Comparison of ENCODE assay signal across 13 cellular contexts in the genomic region with DNA sequence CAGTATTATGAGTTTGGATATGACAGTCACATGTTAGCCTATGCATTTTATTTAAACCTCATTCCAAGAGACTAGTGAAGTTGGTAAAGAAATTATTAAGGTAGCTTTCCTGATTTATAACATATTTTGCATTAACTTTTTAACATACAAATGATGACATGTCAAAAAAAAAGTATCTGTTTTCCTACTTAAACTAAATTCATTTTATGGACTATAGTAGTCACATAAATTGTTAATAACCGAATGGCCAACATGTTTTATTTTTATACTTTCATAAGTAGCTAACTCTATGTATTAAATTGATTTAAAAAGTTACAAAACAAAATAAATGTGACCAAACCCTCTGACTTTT. TPM values are rescaled to one million over a fixed set of nuclear protein-coding genes. Genes with fewer than 3 reads are reported as not detected.
DNase-seq lines count a peak whose midpoint lies in the region; ATAC-seq and TF ChIP-seq lines count a peak whose summit lies in the region.
"Had no signal": no experiment of that assay in that cellular context is flagged by ENCODE, and none has a peak within 500 bp of the region (broad histone marks: within the 10 kb centered on the region; RNA-seq: fewer than 3 reads in every experiment).

No MANE protein-coding gene starts in this region.

- H3F3A ChIP-seq in PC-9 (ENCODE audit: insufficient read depth, low read depth), result peaks cover 32% of the 10 kb centered on the region

- POLR2A ChIA-PET in PC-9 (lab: Charles Lee; ENCODE audit: unreplicated experiment), result interaction anchor here (0.8 kb wide), 1 partner anchor 51 kb away, joined by 5 read pairs; no protein-coding TSS in a partner anchor

- no peaks in the 10 kb centered on the region for H4K20me1 ChIP-seq in PC-9 (ENCODE audit: insufficient read depth)

- CTCF ChIA-PET in activated CD8-positive, alpha-beta memory T cell treated with anti-CD3 and anti-CD28 coated beads, Interleukin-2, amount 10 ng/mL, durations not matched to agents 7 days and 5 days (lab: Charles Lee), result interaction anchor here (1.0 to 9.5 kb wide), 12 partner anchors 9 to 293 kb away, joined by 3 to 97 read pairs (median 4); a partner anchor contains a TSS
- CTCF ChIA-PET in PC-9 (lab: Charles Lee), result no interaction called here

- peaks cover 25% of the 10 kb centered on the region for H3K36me3 Mint-ChIP-seq in activated CD8-positive, alpha-beta memory T cell treated with anti-CD3 and anti-CD28 coated beads, Interleukin-2, amount 10 ng/mL, durations not matched to agents 7 days and 5 days

- H3K4me1 ChIP-seq in PC-9 (replicated peaks; ENCODE audit: insufficient read depth), result peaks cover 51% of the 10 kb centered on the region
- peaks cover 14% of the 10 kb centered on the region for H3K4me1 ChIP-seq in effector memory CD4-positive, alpha-beta T cell (ENCODE audit: control insufficient read depth, insufficient read depth, low read length, poor library complexity, severe bottlenecking)

- peak overlapping the region; percentile 89 for H3K4me3 Mint-ChIP-seq in activated CD8-positive, alpha-beta memory T cell treated with anti-CD3 and anti-CD28 coated beads, Interleukin-2, amount 10 ng/mL, durations not matched to agents 7 days and 5 days
- peak overlapping the region; percentile 83 to 92 for H3K4me3 Mint-ChIP-seq in stimulated activated naive CD8-positive, alpha-beta T cell treated with anti-CD3 and anti-CD28 coated beads, Interleukin-15, amount 100 ng/mL, for 72 hours

- no peak overlapping the region for H3K4me3 ChIP-seq in PC-9
- H3K4me3 ChIP-seq in effector memory CD4-positive, alpha-beta T cell (ENCODE audit: insufficient read depth, low read depth, low read length, poor library complexity, severe bottlenecking), result peak overlapping the region; percentile 52

- H3K9me3 ChIP-seq in PC-9 (ENCODE audit: insufficient read depth, low read depth), result no peaks in the 10 kb centered on the region
- H3K9me3 ChIP-seq in effector memory CD4-positive, alpha-beta T cell (ENCODE audit: control insufficient read depth, low read length), result no peaks in the 10 kb centered on the region

- H3K27me3 Mint-ChIP-seq in activated CD8-positive, alpha-beta memory T cell treated with anti-CD3 and anti-CD28 coated beads, Interleukin-2, amount 10 ng/mL, durations not matched to agents 7 days and 5 days, result no peaks in the 10 kb centered on the region
- H3K27me3 Mint-ChIP-seq in stimulated activated naive CD8-positive, alpha-beta T cell treated with anti-CD3 and anti-CD28 coated beads, Interleukin-15, amount 100 ng/mL, for 72 hours, result no peaks in the 10 kb centered on the region
- H3K27me3 Mint-ChIP-seq: brain had no signal

- no peak for ATAC-seq in activated CD8-positive, alpha-beta memory T cell treated with anti-CD3 and anti-CD28 coated beads, Interleukin-2, amount 10 ng/mL, durations not matched to agents 7 days and 5 days
- no peak for ATAC-seq in stimulated activated naive CD8-positive, alpha-beta T cell treated with anti-CD3 and anti-CD28 coated beads, Interleukin-15, amount 100 ng/mL, for 72 hours

- H3K4me2 ChIP-seq in PC-9, result no peak overlapping the region

- no peaks in the 10 kb centered on the region for H3K9me2 ChIP-seq in PC-9 (ENCODE audit: insufficient read depth)

- TF ChIP-seq CTCF in PC-9 (conservative IDR thresholded peaks at IDR 0.05), result no peak

- intact Hi-C loops in PC-9 (cut with micrococcal nuclease; ENCODE audit: unreplicated experiment), result loop anchor here (5.0 kb wide), 1 partner anchor 56 kb away; no protein-coding TSS in a partner anchor

- H3K27me3 ChIP-seq in PC-9 (ENCODE audit: insufficient read depth, low read depth), result no peaks in the 10 kb centered on the region
- no peaks in the 10 kb centered on the region for H3K27me3 ChIP-seq in effector memory CD4-positive, alpha-beta T cell (replicated peaks; ENCODE audit: control insufficient read depth, insufficient read depth, low read length, poor library complexity, severe bottlenecking)
- H3K27me3 ChIP-seq: foreskin keratinocyte had no signal

- DNase-seq in activated CD8-positive, alpha-beta memory T cell treated with anti-CD3 and anti-CD28 coated beads, Interleukin-2, amount 10 ng/mL, durations not matched to agents 7 days and 5 days, result no peak
- no peak for DNase-seq in activated CD8-positive, alpha-beta memory T cell treated with anti-CD3 and anti-CD28 coated beads, Interleukin-2, amount 50 U/mL, for 48 hours
- DNase-seq in PC-9, result no peak
- DNase-seq in effector memory CD4-positive, alpha-beta T cell, result no peak
- no peak for DNase-seq in stimulated activated naive CD8-positive, alpha-beta T cell treated with anti-CD3 and anti-CD28 coated beads, Interleukin-15, amount 100 ng/mL, for 72 hours
- DNase-seq in mesenteric fat pad (ENCODE audit: low spot score), result no peak
- no peak for DNase-seq in stimulated activated CD4-positive, alpha-beta T cell treated with anti-CD3 and anti-CD28 coated beads, Interleukin-4, amount 100 ng/mL, for 4 hours
- no peak for DNase-seq in NOMO-1 treated with dmso at 0.1 percent for 144 hours (lab: John Stamatoyannopoulos, UW; ENCODE audit: unreplicated experiment)
- DNase-seq: left ventricle myocardium superior, NCI-H187 treated with DMSO at 0.1 percent for 48 hours had no signal

- H3K4me1 Mint-ChIP-seq in activated CD8-positive, alpha-beta memory T cell treated with anti-CD3 and anti-CD28 coated beads, Interleukin-2, amount 10 ng/mL, durations not matched to agents 7 days and 5 days, result peaks cover 41% of the 10 kb centered on the region
- peaks cover 45% of the 10 kb centered on the region for H3K4me1 Mint-ChIP-seq in stimulated activated naive CD8-positive, alpha-beta T cell treated with anti-CD3 and anti-CD28 coated beads, Interleukin-15, amount 100 ng/mL, for 72 hours

- H3K79me2 ChIP-seq in PC-9 (ENCODE audit: low read depth), result peaks cover 73% of the 10 kb centered on the region

- peak overlapping the region; percentile 93 for H3K27ac Mint-ChIP-seq in activated CD8-positive, alpha-beta memory T cell treated with anti-CD3 and anti-CD28 coated beads, Interleukin-2, amount 10 ng/mL, durations not matched to agents 7 days and 5 days
- H3K27ac Mint-ChIP-seq in stimulated activated naive CD8-positive, alpha-beta T cell treated with anti-CD3 and anti-CD28 coated beads, Interleukin-15, amount 100 ng/mL, for 72 hours, result peak overlapping the region; percentile 97 to 98

- H2AFZ ChIP-seq in PC-9, result no peak overlapping the region

- H3K9me3 Mint-ChIP-seq in activated CD8-positive, alpha-beta memory T cell treated with anti-CD3 and anti-CD28 coated beads, Interleukin-2, amount 10 ng/mL, durations not matched to agents 7 days and 5 days (ENCODE audit: low read depth), result peaks cover 12% of the 10 kb centered on the region
- no peaks in the 10 kb centered on the region for H3K9me3 Mint-ChIP-seq in stimulated activated naive CD8-positive, alpha-beta T cell treated with anti-CD3 and anti-CD28 coated beads, Interleukin-15, amount 100 ng/mL, for 72 hours

- peak overlapping the region; percentile 81 for H3K27ac ChIP-seq in PC-9
- H3K27ac ChIP-seq in effector memory CD4-positive, alpha-beta T cell (ENCODE audit: insufficient read depth, low read length, poor library complexity, severe bottlenecking), result no peak overlapping the region
- H3K27ac ChIP-seq: RWPE1 had no signal

- BruUV-seq in PC-9 (replicated peaks; lab: Mats Ljungman, UMichigan), result no TSS peak

- H3K36me3 ChIP-seq in PC-9 (ENCODE audit: low read depth), result no peaks in the 10 kb centered on the region
- H3K36me3 ChIP-seq in effector memory CD4-positive, alpha-beta T cell (ENCODE audit: control insufficient read depth, insufficient read depth, low read length), result peaks cover 3% of the 10 kb centered on the region

RNA-seq across cellular contexts. Expression of a gene that starts 14.7 kb away (rescaled TPM):
- 10 to 100 TPM; 60.5 to 64.9 TPM for total RNA-seq in activated CD8-positive, alpha-beta memory T cell treated with anti-CD3 and anti-CD28 coated beads, Interleukin-2, amount 10 ng/mL, durations not matched to agents 7 days and 5 days
- 55.8 and 60.5 TPM in 2 replicates for total RNA-seq in PC-9 (2021)
- total RNA-seq in mesenteric fat pad, result 42.9 TPM

RNA-seq across cellular contexts. Expression of a gene that starts 18.4 kb away (rescaled TPM):
- 10 to 100 TPM; 22.6 to 26.5 TPM for total RNA-seq in activated CD8-positive, alpha-beta memory T cell treated with anti-CD3 and anti-CD28 coated beads, Interleukin-2, amount 10 ng/mL, durations not matched to agents 7 days and 5 days
- total RNA-seq in PC-9 (2021) (50.7 and 64.8 TPM in 2 replicates), mesenteric fat pad (22.7 TPM)
